30 cellular contexts compared by ENCODE assay signal in genomic region chr12:115760231-115760630, GRCh38.
"Had no signal": no experiment of that assay in that cellular context is flagged by ENCODE, and none has a peak within 500 bp of the region (broad histone marks: within the 10 kb centered on the region; RNA-seq: fewer than 3 reads in every experiment).

No MANE protein-coding gene starts in this region.

- H3K4me3 Mint-ChIP-seq: dendritic cell treated with granulocyte-macrophage colony-stimulating factor and Interleukin-4, amounts not matched to agents 40 ng/mL and 50 ng/mL, for 4 days; immature natural killer cell; naive thymus-derived CD8-positive, alpha-beta T cell; nephron progenitor cell; stimulated activated memory B cell treated with anti-CD40 and anti-IgM and Interleukin-4, amounts not matched to agents 10 μg/mL and 1 μg/mL and 100 μg/mL, for 72 hours; type B pancreatic cell had no signal

- H3K27ac Mint-ChIP-seq: dendritic cell treated with granulocyte-macrophage colony-stimulating factor and Interleukin-4, amounts not matched to agents 40 ng/mL and 50 ng/mL, for 4 days; immature natural killer cell; naive thymus-derived CD8-positive, alpha-beta T cell; nephron progenitor cell; stimulated activated memory B cell treated with anti-CD40 and anti-IgM and Interleukin-4, amounts not matched to agents 10 μg/mL and 1 μg/mL and 100 μg/mL, for 72 hours; type B pancreatic cell had no signal

- H3K36me3 Mint-ChIP-seq: immature natural killer cell; naive thymus-derived CD8-positive, alpha-beta T cell; stimulated activated memory B cell treated with anti-CD40 and anti-IgM and Interleukin-4, amounts not matched to agents 10 μg/mL and 1 μg/mL and 100 μg/mL, for 72 hours; type B pancreatic cell had no signal

- H3K4me3 ChIP-seq: colonic mucosa, esophagus squamous epithelium, heart right ventricle, lower lobe of right lung, psoas muscle, sigmoid colon, spleen, testis, tibial artery had no signal

- H3K27ac ChIP-seq: colonic mucosa, esophagus squamous epithelium, heart right ventricle, psoas muscle, sigmoid colon, spleen, testis, tibial artery had no signal

- DNase-seq: colonic mucosa; effector memory CD4-positive, alpha-beta T cell; erythroblast; esophagus squamous epithelium; foreskin melanocyte; glutamatergic neuron; heart right ventricle; hypothalamus; immature natural killer cell; islet precursor cell; kidney glomerular epithelial cell; left colon; left ventricle myocardium superior; lower lobe of right lung; naive thymus-derived CD8-positive, alpha-beta T cell; nephron progenitor cell; nucleus accumbens; psoas muscle; right cardiac atrium; sigmoid colon; spleen; stimulated activated CD4-positive, alpha-beta T cell treated with anti-CD3 and anti-CD28 coated beads, Interleukin-4, amount 100 ng/mL, for 4 hours; stimulated activated naive CD8-positive, alpha-beta T cell treated with anti-CD3 and anti-CD28 coated beads, Interleukin-15, Interleukin-2, amounts not matched to agents 100 U/mL and 50 U/mL, for 24 hours; substantia nigra; testis; tibial artery had no signal

- H3K27me3 ChIP-seq: colonic mucosa, testis had no signal

- H3K36me3 ChIP-seq: colonic mucosa, esophagus squamous epithelium, heart right ventricle, lower lobe of right lung, sigmoid colon, spleen, tibial artery had no signal

- H3K4me1 ChIP-seq: colonic mucosa, esophagus squamous epithelium, heart right ventricle, lower lobe of right lung, psoas muscle, sigmoid colon, spleen, testis, tibial artery had no signal

- H3K4me1 Mint-ChIP-seq: immature natural killer cell; naive thymus-derived CD8-positive, alpha-beta T cell; stimulated activated memory B cell treated with anti-CD40 and anti-IgM and Interleukin-4, amounts not matched to agents 10 μg/mL and 1 μg/mL and 100 μg/mL, for 72 hours had no signal

- H3K9me3 Mint-ChIP-seq: dendritic cell treated with granulocyte-macrophage colony-stimulating factor and Interleukin-4, amounts not matched to agents 40 ng/mL and 50 ng/mL, for 4 days; nephron progenitor cell had no signal

- FAIRE-seq: endothelial cell of umbilical vein had no signal

- H3K9me3 ChIP-seq: colonic mucosa, esophagus squamous epithelium, heart right ventricle, lower lobe of right lung, psoas muscle, sigmoid colon, spleen, testis, tibial artery had no signal

- ATAC-seq: left colon; left ventricle myocardium superior; lower lobe of right lung; naive thymus-derived CD8-positive, alpha-beta T cell; psoas muscle; right cardiac atrium; stimulated activated memory B cell treated with anti-CD40 and anti-IgM and Interleukin-4, amounts not matched to agents 10 μg/mL and 1 μg/mL and 100 μg/mL, for 72 hours; stimulated activated naive CD8-positive, alpha-beta T cell treated with anti-CD3 and anti-CD28 coated beads, Interleukin-15, Interleukin-2, amounts not matched to agents 100 U/mL and 50 U/mL, for 24 hours had no signal
